Comparison of ENCODE assay signal across 1 cellular context in genomic region chr13:100396771-100397170, GRCh38.
TF ChIP-seq lines count a peak whose summit lies in the region.

No MANE protein-coding gene starts in this region.

TF ChIP-seq in WTC11, 78 proteins besides CTCF, POLR2A, EP300 and RAD21 (continued from another document):
- TF ChIP-seq PRDM15 (CRISPR knock-in tag; IDR thresholded peaks at IDR 0.05) (no peak), ZNF138 (CRISPR knock-in tag; conservative IDR thresholded peaks at IDR 0.05) (no peak), CREM (CRISPR knock-in tag; IDR thresholded peaks at IDR 0.05) (no peak), ZNF219 (CRISPR knock-in tag; IDR thresholded peaks at IDR 0.05; ENCODE audit: borderline replicate concordance) (no peak), RELA (CRISPR knock-in tag; IDR thresholded peaks at IDR 0.05; ENCODE audit: borderline replicate concordance) (no peak)
